In genomic region chr14:39988939-39989338, GRCh38 we compare ENCODE assay signal across 10 cellular contexts.
DNase-seq lines count a peak whose midpoint lies in the region; ATAC-seq and TF ChIP-seq lines count a peak whose summit lies in the region.
"Had no signal": no experiment of that assay in that cellular context is flagged by ENCODE, and none has a peak within 500 bp of the region (broad histone marks: within the 10 kb centered on the region; RNA-seq: fewer than 3 reads in every experiment).

No MANE protein-coding gene starts in this region.

- H3K4me1 ChIP-seq in lower lobe of right lung: no peaks in the 10 kb centered on the region

- H3K36me3 Mint-ChIP-seq in WTC11: no peaks in the 10 kb centered on the region
- H3K36me3 Mint-ChIP-seq: IgD-negative memory B cell had no signal

- DNase-seq in NCI-H2029 treated with DMSO at 0.1 percent for 48 hours (lab: John Stamatoyannopoulos, UW): peak; percentile 87
- DNase-seq in WTC11 (ENCODE audit: low spot score): no peak
- DNase-seq in lower lobe of right lung: no peak
- DNase-seq in activated CD4-positive, alpha-beta T cell treated with anti-CD3 and anti-CD28 coated beads, Interleukin-2, amount 50 U/mL, for 48 hours: no peak

- H3K27ac ChIP-seq in lower lobe of right lung: no peak overlapping the region
- H3K27ac ChIP-seq: thoracic aorta had no signal

- no peaks in the 10 kb centered on the region for H3K9me3 ChIP-seq in lower lobe of right lung
- H3K9me3 ChIP-seq: thoracic aorta had no signal

- H3K27ac Mint-ChIP-seq in WTC11: 0 out of 2 replicates have a peak overlapping the region, but pooled peaks have one; percentile 16
- H3K27ac Mint-ChIP-seq: IgD-negative memory B cell had no signal

- ATAC-seq in GM21619 (IDR thresholded peaks at IDR 0.05; ENCODE audit: unreplicated experiment) (peak; percentile 48), WTC11 (peak; percentile 70), lower lobe of right lung (no peak), HG03039 (IDR thresholded peaks at IDR 0.05; ENCODE audit: unreplicated experiment) (no peak), GM21381 (IDR thresholded peaks at IDR 0.05; ENCODE audit: unreplicated experiment) (no peak), GM21423 (IDR thresholded peaks at IDR 0.05; ENCODE audit: unreplicated experiment) (no peak)

- no peaks in the 10 kb centered on the region for H3K27me3 ChIP-seq in lower lobe of right lung (ENCODE audit: low read depth)

- peaks cover 10% of the 10 kb centered on the region for H3K4me1 Mint-ChIP-seq in WTC11

- H3K4me3 ChIP-seq in lower lobe of right lung: no peak overlapping the region
- H3K4me3 ChIP-seq: thoracic aorta had no signal

- H3K4me3 Mint-ChIP-seq in WTC11: no peak overlapping the region
- H3K4me3 Mint-ChIP-seq: IgD-negative memory B cell had no signal

- H3K36me3 ChIP-seq in lower lobe of right lung: no peaks in the 10 kb centered on the region
- H3K36me3 ChIP-seq: thoracic aorta had no signal

- CTCF ChIA-PET in WTC11 (lab: Charles Lee): no interaction called here

- intact Hi-C loops in lower lobe of right lung (cut with DNase I): no loop called here

- TF ChIP-seq CTCF in WTC11 (IDR thresholded peaks at IDR 0.05) (no peak), lower lobe of right lung (IDR thresholded peaks at IDR 0.05) (peak; percentile 23)

- H3K9me3 Mint-ChIP-seq in WTC11: peaks cover 8% of the 10 kb centered on the region; the same call in 1 of the 2 replicates

- H3K27me3 Mint-ChIP-seq in WTC11 (ENCODE audit: low read depth): no peaks in the 10 kb centered on the region
- H3K27me3 Mint-ChIP-seq: IgD-negative memory B cell had no signal

- POLR2A ChIA-PET in WTC11 (lab: Charles Lee): no interaction called here

TF ChIP-seq in WTC11, 78 proteins besides CTCF, POLR2A, EP300 and RAD21:
- TF ChIP-seq ATF3 (CRISPR knock-in tag; conservative IDR thresholded peaks at IDR 0.05): no peak
- no peak for TF ChIP-seq ZBTB21 (CRISPR knock-in tag; IDR thresholded peaks at IDR 0.05; ENCODE audit: borderline replicate concordance)
- TF ChIP-seq NFYB (CRISPR knock-in tag; conservative IDR thresholded peaks at IDR 0.05; ENCODE audit: low read depth): no peak
- TF ChIP-seq NFATC4 (CRISPR knock-in tag; IDR thresholded peaks at IDR 0.05): no peak
- TF ChIP-seq GABPB1 (CRISPR knock-in tag; IDR thresholded peaks at IDR 0.05): no peak
- no peak for TF ChIP-seq TEAD4 (CRISPR knock-in tag; IDR thresholded peaks at IDR 0.05)
- TF ChIP-seq ZNF281 (CRISPR knock-in tag; IDR thresholded peaks at IDR 0.05): no peak
- no peak for TF ChIP-seq KAT7 (CRISPR knock-in tag; IDR thresholded peaks at IDR 0.05; ENCODE audit: borderline replicate concordance)
- no peak for TF ChIP-seq USF1 (CRISPR knock-in tag; IDR thresholded peaks at IDR 0.05)
- TF ChIP-seq NR1H2 (CRISPR knock-in tag; IDR thresholded peaks at IDR 0.05): no peak
- TF ChIP-seq ZNF263 (CRISPR knock-in tag; IDR thresholded peaks at IDR 0.05; ENCODE audit: low read depth): no peak
- TF ChIP-seq FOXK1 (CRISPR knock-in tag; IDR thresholded peaks at IDR 0.05): no peak
- TF ChIP-seq ATF1 (CRISPR knock-in tag; IDR thresholded peaks at IDR 0.05): no peak
- no peak for TF ChIP-seq ZNF317 (CRISPR knock-in tag; IDR thresholded peaks at IDR 0.05; ENCODE audit: borderline replicate concordance, low read depth)
- TF ChIP-seq ZNF512 (CRISPR knock-in tag; IDR thresholded peaks at IDR 0.05; ENCODE audit: borderline replicate concordance): no peak

Comparison
In these comparisons a context has a peak if more than half of its experiments do, and no peak if none do; other contexts are left out.
1. ATAC-seq: peak in GM21619 (single experiment) and WTC11 (single experiment); none in lower lobe of right lung (0 of 2), HG03039 (single experiment), GM21381 (single experiment) and GM21423 (single experiment).